In genomic region chr2:109473006-109473380, GRCh38 we compare ENCODE assay signal across 2 cellular contexts.
A peak's percentile ranks its signal among the peaks of the same experiment; 100 is the strongest.
TF ChIP-seq lines count a peak whose summit lies in the region.

No MANE protein-coding gene starts in this region.

TF ChIP-seq in neural cell, 6 proteins besides CTCF, POLR2A, EP300 and RAD21 (continued from another document):
- TF ChIP-seq EZH2 (IDR thresholded peaks at IDR 0.05; ENCODE audit: borderline replicate concordance, insufficient read depth, low read length, poor library complexity, severe bottlenecking) (no peak), SMC3 (conservative IDR thresholded peaks at IDR 0.05; ENCODE audit: poor library complexity) (peak; percentile 50), REST (IDR thresholded peaks at IDR 0.05; ENCODE audit: borderline replicate concordance) (peak; percentile 76)

TF ChIP-seq in HepG2, 621 proteins besides CTCF, POLR2A, EP300 and RAD21 (continued from another document):
- TF ChIP-seq BRCA1 (CRISPR knock-in tag; IDR thresholded peaks at IDR 0.05) = no peak
- no peak for TF ChIP-seq ZNF740 (CRISPR knock-in tag; IDR thresholded peaks at IDR 0.05)
- TF ChIP-seq CSRNP2 (CRISPR knock-in tag; conservative IDR thresholded peaks at IDR 0.05; ENCODE audit: low read depth) = no peak
- no peak for TF ChIP-seq ZNF441 (CRISPR knock-in tag; IDR thresholded peaks at IDR 0.05; ENCODE audit: borderline replicate concordance)
- TF ChIP-seq RERE (CRISPR knock-in tag; IDR thresholded peaks at IDR 0.05; ENCODE audit: low read depth) = no peak
- TF ChIP-seq ZFYVE20 (CRISPR knock-in tag; IDR thresholded peaks at IDR 0.05; ENCODE audit: borderline replicate concordance, low read depth) = no peak
- TF ChIP-seq GLI4 (CRISPR knock-in tag; IDR thresholded peaks at IDR 0.05; ENCODE audit: borderline replicate concordance) = no peak
- TF ChIP-seq GABPB1 (CRISPR knock-in tag; IDR thresholded peaks at IDR 0.05) = no peak
- no peak for TF ChIP-seq ZNF598 (CRISPR knock-in tag; IDR thresholded peaks at IDR 0.05; ENCODE audit: borderline replicate concordance)
- no peak for TF ChIP-seq ZNF569 (CRISPR knock-in tag; IDR thresholded peaks at IDR 0.05; ENCODE audit: borderline replicate concordance)
- TF ChIP-seq IRF9 (CRISPR knock-in tag; IDR thresholded peaks at IDR 0.05; ENCODE audit: borderline replicate concordance) = no peak
